12 cellular contexts compared by ENCODE assay signal in genomic region chr11:72227316-72228228, GRCh38. TPM values are rescaled to one million over a fixed set of nuclear protein-coding genes. Genes with fewer than 3 reads are reported as not detected.
A peak's percentile ranks its signal among the peaks of the same experiment; 100 is the strongest.
DNase-seq lines count a peak whose midpoint lies in the region; ATAC-seq and TF ChIP-seq lines count a peak whose summit lies in the region.
"Had no signal": no experiment of that assay in that cellular context is flagged by ENCODE, and none has a peak within 500 bp of the region (broad histone marks: within the 10 kb centered on the region; RNA-seq: fewer than 3 reads in every experiment).

No MANE protein-coding gene starts in this region.

- peak overlapping the region; percentile 59 for H3K27ac ChIP-seq in suprapubic skin
- H3K27ac ChIP-seq: uterus had no signal

- no peak overlapping the region for H3K27ac Mint-ChIP-seq in activated CD8-positive, alpha-beta memory T cell treated with anti-CD3 and anti-CD28 coated beads, Interleukin-2, amount 10 ng/mL, durations not matched to agents 7 days and 5 days

- WGBS in suprapubic skin = 70% methylated on average over 9 of the region's 14 CpGs

- CTCF ChIA-PET in activated CD8-positive, alpha-beta memory T cell treated with anti-CD3 and anti-CD28 coated beads, Interleukin-2, amount 10 ng/mL, durations not matched to agents 7 days and 5 days (lab: Charles Lee) = interaction anchor here (0.8 to 3.5 kb wide), 3 partner anchors 9 to 11 kb away, joined by 4 to 21 read pairs (median 4); no protein-coding TSS in a partner anchor

- no peaks in the 10 kb centered on the region for H3K9me3 Mint-ChIP-seq in activated CD8-positive, alpha-beta memory T cell treated with anti-CD3 and anti-CD28 coated beads, Interleukin-2, amount 10 ng/mL, durations not matched to agents 7 days and 5 days (ENCODE audit: low read depth)

- H3K4me3 ChIP-seq in suprapubic skin = no peak overlapping the region
- H3K4me3 ChIP-seq: uterus had no signal

- no peak for ATAC-seq in activated CD8-positive, alpha-beta memory T cell treated with anti-CD3 and anti-CD28 coated beads, Interleukin-2, amount 10 ng/mL, durations not matched to agents 7 days and 5 days
- no peak for ATAC-seq in GM18907 (IDR thresholded peaks at IDR 0.05; ENCODE audit: unreplicated experiment)
- ATAC-seq: Panc1 had no signal

- TF ChIP-seq POLR2A in suprapubic skin (IDR thresholded peaks at IDR 0.05) = no peak

- H3K9me3 ChIP-seq in suprapubic skin = no peaks in the 10 kb centered on the region
- H3K9me3 ChIP-seq: uterus had no signal

- no peaks in the 10 kb centered on the region for H3K27me3 ChIP-seq in suprapubic skin
- H3K27me3 ChIP-seq: uterus had no signal

- no peak for TF ChIP-seq EP300 in suprapubic skin (IDR thresholded peaks at IDR 0.05)

- peaks cover 30% of the 10 kb centered on the region for H3K4me1 ChIP-seq in suprapubic skin

- H3K36me3 ChIP-seq in suprapubic skin = peaks cover 47% of the 10 kb centered on the region
- H3K36me3 ChIP-seq: uterus had no signal

- H3K27me3 Mint-ChIP-seq in activated CD8-positive, alpha-beta memory T cell treated with anti-CD3 and anti-CD28 coated beads, Interleukin-2, amount 10 ng/mL, durations not matched to agents 7 days and 5 days = no peaks in the 10 kb centered on the region

- no peak for TF ChIP-seq CTCF in suprapubic skin (IDR thresholded peaks at IDR 0.05)

- peaks cover 11% of the 10 kb centered on the region for H3K4me1 Mint-ChIP-seq in activated CD8-positive, alpha-beta memory T cell treated with anti-CD3 and anti-CD28 coated beads, Interleukin-2, amount 10 ng/mL, durations not matched to agents 7 days and 5 days

- H3K4me3 Mint-ChIP-seq in activated CD8-positive, alpha-beta memory T cell treated with anti-CD3 and anti-CD28 coated beads, Interleukin-2, amount 10 ng/mL, durations not matched to agents 7 days and 5 days = no peak overlapping the region

- peak; percentile 40 for DNase-seq in activated CD8-positive, alpha-beta memory T cell treated with anti-CD3 and anti-CD28 coated beads, Interleukin-2, amount 10 ng/mL, durations not matched to agents 7 days and 5 days
- no peak for DNase-seq in activated CD8-positive, alpha-beta memory T cell treated with anti-CD3 and anti-CD28 coated beads, Interleukin-2, amount 50 U/mL, for 4 hours
- DNase-seq in NCI-H345 treated with DMSO at 0.1 percent for 48 hours (lab: John Stamatoyannopoulos, UW; ENCODE audit: unreplicated experiment) = peak; percentile 98
- DNase-seq in foreskin melanocyte = peak; percentile 30
- DNase-seq in suprapubic skin (ENCODE audit: low spot score in 2 of 2) = peak; percentile 62 to 75
- no peak for DNase-seq in SKM-1 (lab: John Stamatoyannopoulos, UW; ENCODE audit: unreplicated experiment)
- DNase-seq in GDM1 (lab: John Stamatoyannopoulos, UW) = no peak
- DNase-seq: cortex of kidney; stimulated activated CD4-positive, alpha-beta T cell treated with anti-CD3 and anti-CD28 coated beads, Interleukin-15, amount 100 ng/mL, for 24 hours had no signal

- peaks cover 16% of the 10 kb centered on the region for H3K36me3 Mint-ChIP-seq in activated CD8-positive, alpha-beta memory T cell treated with anti-CD3 and anti-CD28 coated beads, Interleukin-2, amount 10 ng/mL, durations not matched to agents 7 days and 5 days

RNA-seq across cellular contexts. Expression of gene INPPL1, which starts 3.0 kb away (rescaled TPM):
- total RNA-seq in activated CD8-positive, alpha-beta memory T cell treated with anti-CD3 and anti-CD28 coated beads, Interleukin-2, amount 10 ng/mL, durations not matched to agents 7 days and 5 days = 100 to 1,000 TPM; 152 to 157 TPM
- 100 to 1,000 TPM in 1 of 4 donors, 10 to 100 TPM in 3; 31.0 to 102 (median 63.1) TPM for total RNA-seq in suprapubic skin

RNA-seq across cellular contexts. Expression of gene FOLR2, which starts 11.0 kb away (rescaled TPM):
- total RNA-seq in activated CD8-positive, alpha-beta memory T cell treated with anti-CD3 and anti-CD28 coated beads, Interleukin-2, amount 10 ng/mL, durations not matched to agents 7 days and 5 days = not detected
- 10 to 100 TPM in 1 of 4 donors, 1 to 10 TPM in 3; 3.1 to 10.1 (median 5.1) TPM for total RNA-seq in suprapubic skin

RNA-seq across cellular contexts. Expression of gene PHOX2A, which starts 16.4 kb away (rescaled TPM):
- not detected for total RNA-seq in activated CD8-positive, alpha-beta memory T cell treated with anti-CD3 and anti-CD28 coated beads, Interleukin-2, amount 10 ng/mL, durations not matched to agents 7 days and 5 days
- total RNA-seq in suprapubic skin = not detected
- total RNA-seq: uterus had no signal

RNA-seq across cellular contexts. Expression of gene FOLR1, which starts 35.6 kb away (rescaled TPM):
- total RNA-seq in activated CD8-positive, alpha-beta memory T cell treated with anti-CD3 and anti-CD28 coated beads, Interleukin-2, amount 10 ng/mL, durations not matched to agents 7 days and 5 days = not detected
- total RNA-seq in suprapubic skin = 1 to 10 TPM in 3 of 4 donors, not detected in 1; 1.5 to 4.3 (median 4.3) TPM

Comparison
In these comparisons a context has a peak if more than half of its experiments do, and no peak if none do; other contexts are left out.
1. DNase-seq: peak in activated CD8-positive, alpha-beta memory T cell treated with anti-CD3 and anti-CD28 coated beads, Interleukin-2, amount 10 ng/mL, durations not matched to agents 7 days and 5 days (single experiment), NCI-H345 treated with DMSO at 0.1 percent for 48 hours (single experiment), foreskin melanocyte (single experiment) and suprapubic skin (2 of 2); none in activated CD8-positive, alpha-beta memory T cell treated with anti-CD3 and anti-CD28 coated beads, Interleukin-2, amount 50 U/mL, for 4 hours (single experiment), SKM-1 (single experiment) and GDM1 (single experiment).
2. RNA of gene FOLR2, which starts 11.0 kb away (total RNA-seq): 3.1 to 10.1 TPM in suprapubic skin; not detected in activated CD8-positive, alpha-beta memory T cell treated with anti-CD3 and anti-CD28 coated beads, Interleukin-2, amount 10 ng/mL, durations not matched to agents 7 days and 5 days; every median in the first group is over 4 times any median in the second.